In genomic region chr15:52422001-52422400, GRCh38 we compare ENCODE assay signal across 20 cellular contexts.
DNase-seq lines count a peak whose midpoint lies in the region; ATAC-seq, FAIRE-seq and TF ChIP-seq lines count a peak whose summit lies in the region.
"Had no signal": no experiment of that assay in that cellular context is flagged by ENCODE, and none has a peak within 500 bp of the region (broad histone marks: within the 10 kb centered on the region; RNA-seq: fewer than 3 reads in every experiment).

No MANE protein-coding gene starts in this region.

- H3K23ac ChIP-seq in IMR-90 (ENCODE audit: low read depth, low read length) (no peak overlapping the region), H1 (ENCODE audit: insufficient read length) (no peak overlapping the region)

- H2BK5ac ChIP-seq in IMR-90 (ENCODE audit: low read depth, low read length, poor library complexity, severe bottlenecking) (no peak overlapping the region), H1 (ENCODE audit: low read depth, low read length) (no peak overlapping the region)

- H2BK12ac ChIP-seq in H1 (ENCODE audit: low read depth, low read length) = no peak overlapping the region

- peaks cover 45% of the 10 kb centered on the region for H3K36me3 Mint-ChIP-seq in stimulated activated memory B cell treated with anti-CD40 and anti-IgM and Interleukin-4, amounts not matched to agents 10 μg/mL and 1 μg/mL and 100 μg/mL, for 72 hours

- TF ChIP-seq EP300 in H1 (IDR thresholded peaks at IDR 0.05; ENCODE audit: borderline replicate concordance in 1 of 2, low read depth in 2 of 2, low read length in 2 of 2) = no peak
- TF ChIP-seq EP300 in esophagus muscularis mucosa (IDR thresholded peaks at IDR 0.05) = no peak

- H2AK9ac ChIP-seq in IMR-90 (replicated peaks; ENCODE audit: low read depth, low read length, poor library complexity) = no peak overlapping the region

- H3K27me3 ChIP-seq in IMR-90 (ENCODE audit: control insufficient read depth, insufficient read depth, low read length) (no peaks in the 10 kb centered on the region), H1 (replicated peaks in 1 of 4; ENCODE audit: control insufficient read depth in 3 of 4, extremely low read depth in 1 of 4, insufficient read depth in 3 of 4, low read length in 3 of 4) (no peaks in the 10 kb centered on the region), esophagus muscularis mucosa (no peaks in the 10 kb centered on the region)

- H3K4me1 Mint-ChIP-seq in stimulated activated memory B cell treated with anti-CD40 and anti-IgM and Interleukin-4, amounts not matched to agents 10 μg/mL and 1 μg/mL and 100 μg/mL, for 72 hours = peaks cover 35% of the 10 kb centered on the region

- H3K27ac ChIP-seq in IMR-90 (ENCODE audit: insufficient read depth, low read length) (no peak overlapping the region), H1 (ENCODE audit: low read depth, low read length) (no peak overlapping the region), esophagus muscularis mucosa (replicated peaks in 1 of 4) (no peak overlapping the region)
- H3K27ac ChIP-seq: C4-2B, HL-60, RWPE1 had no signal

- H3K79me1 ChIP-seq in IMR-90 (ENCODE audit: low read depth in 1 of 2, low read length in 2 of 2) = no peaks in the 10 kb centered on the region
- H3K79me1 ChIP-seq in H1 (ENCODE audit: low read depth, low read length) = no peaks in the 10 kb centered on the region

- dilution Hi-C loops in IMR-90 (cut with HindIII; ENCODE audit: low sequenced_read_pairs, unreplicated experiment) = no loop called here

- no TSS peak for BruUV-seq in IMR-90 (replicated peaks; lab: Mats Ljungman, UMichigan)

- in situ Hi-C loops in IMR-90 (cut with MboI; ENCODE audit: low sequenced_read_pairs) = no loop called here

- H2AFZ ChIP-seq in IMR-90 (replicated peaks; ENCODE audit: low read length, poor library complexity) = no peak overlapping the region
- H2AFZ ChIP-seq in H1 (ENCODE audit: low read length) = no peak overlapping the region

- no peak overlapping the region for H3K4me3 Mint-ChIP-seq in stimulated activated memory B cell treated with anti-CD40 and anti-IgM and Interleukin-4, amounts not matched to agents 10 μg/mL and 1 μg/mL and 100 μg/mL, for 72 hours
- H3K4me3 Mint-ChIP-seq: B cell; CD8-positive, alpha-beta T cell had no signal

- no peak for TF ChIP-seq CTCF in IMR-90 (conservative IDR thresholded peaks at IDR 0.05; ENCODE audit: low read depth, low read length)
- TF ChIP-seq CTCF in H1 (IDR thresholded peaks at IDR 0.05; ENCODE audit: control extremely low read depth in 1 of 3, insufficient read depth in 1 of 3, low read depth in 1 of 3, low read length in 3 of 3) = no peak
- TF ChIP-seq CTCF in esophagus muscularis mucosa (IDR thresholded peaks at IDR 0.05) = no peak

- intact Hi-C loops in IMR-90 (cut with micrococcal nuclease) (no loop called here), esophagus muscularis mucosa (cut with DNase I) (no loop called here)

- H3K27me3 Mint-ChIP-seq in stimulated activated memory B cell treated with anti-CD40 and anti-IgM and Interleukin-4, amounts not matched to agents 10 μg/mL and 1 μg/mL and 100 μg/mL, for 72 hours = no peaks in the 10 kb centered on the region
- H3K27me3 Mint-ChIP-seq: B cell had no signal

- no peaks in the 10 kb centered on the region; the same call in 1 of the 2 replicates for H4K20me1 ChIP-seq in IMR-90 (ENCODE audit: insufficient read depth, low read length)
- H4K20me1 ChIP-seq in H1 (replicated peaks in 1 of 2; ENCODE audit: control insufficient read depth in 1 of 2, insufficient read depth in 2 of 2, low read length in 2 of 2) = peaks cover 0 to 2% of the 10 kb centered on the region in 2 experiments

- no peak overlapping the region for H2BK20ac ChIP-seq in IMR-90 (ENCODE audit: low read depth, low read length)
- no peak overlapping the region for H2BK20ac ChIP-seq in H1 (ENCODE audit: low read length)

- no peaks in the 10 kb centered on the region for H3K23me2 ChIP-seq in H1 (ENCODE audit: low read depth, low read length)

- H4K5ac ChIP-seq in IMR-90 (ENCODE audit: low read depth, low read length) (no peak overlapping the region), H1 (ENCODE audit: insufficient read length, low read depth, low read length) (no peak overlapping the region)

- H3K9ac ChIP-seq in IMR-90 (ENCODE audit: low read depth, low read length) (no peak overlapping the region), H1 (replicated peaks in 1 of 4; ENCODE audit: extremely low read depth in 1 of 4, low read depth in 3 of 4, low read length in 3 of 4) (no peak overlapping the region)

- H3K18ac ChIP-seq in IMR-90 (ENCODE audit: low read depth, low read length) (no peak overlapping the region), H1 (ENCODE audit: extremely low read depth, low read length) (no peak overlapping the region)

- peak overlapping the region; percentile 10 for H3K27ac Mint-ChIP-seq in stimulated activated memory B cell treated with anti-CD40 and anti-IgM and Interleukin-4, amounts not matched to agents 10 μg/mL and 1 μg/mL and 100 μg/mL, for 72 hours
- H3K27ac Mint-ChIP-seq: B cell; CD8-positive, alpha-beta T cell had no signal

- H3K36me3 ChIP-seq in IMR-90 (ENCODE audit: control insufficient read depth, insufficient read depth, low read length) = no peaks in the 10 kb centered on the region
- H3K36me3 ChIP-seq in H1 (ENCODE audit: control insufficient read depth in 2 of 4, insufficient read depth in 4 of 4, low read length in 3 of 4) = no peaks in the 10 kb centered on the region
- peaks cover 0 to 10% (median 0%) of the 10 kb centered on the region in 4 donors for H3K36me3 ChIP-seq in esophagus muscularis mucosa

- TF ChIP-seq POLR2A in IMR-90 (IDR thresholded peaks at IDR 0.05; ENCODE audit: low read depth, low read length) (no peak), H1 (IDR thresholded peaks at IDR 0.05; ENCODE audit: control extremely low read depth in 1 of 2, low read depth in 2 of 2, low read length in 2 of 2) (no peak), esophagus muscularis mucosa (IDR thresholded peaks at IDR 0.05; ENCODE audit: low read depth) (no peak)

- POLR2A ChIA-PET in IMR-90 (lab: Charles Lee; ENCODE audit: unreplicated experiment) = no interaction called here
- POLR2A ChIA-PET in H1 (lab: Charles Lee; ENCODE audit: partially characterized antibody) = no interaction called here

- H3K9me1 ChIP-seq in IMR-90 (ENCODE audit: insufficient read depth, low read length) = no peaks in the 10 kb centered on the region

- H3K14ac ChIP-seq in IMR-90 (replicated peaks; ENCODE audit: low read depth, low read length) (no peak overlapping the region), H1 (ENCODE audit: insufficient read length) (no peak overlapping the region)

- H3K4ac ChIP-seq in IMR-90 (ENCODE audit: low read depth, low read length) = no peak overlapping the region
- no peak overlapping the region for H3K4ac ChIP-seq in H1 (replicated peaks; ENCODE audit: insufficient read length, low read depth, low read length)

- FAIRE-seq in H1 (lab: Jason Lieb, UNC) = no peak
- FAIRE-seq: H54 had no signal

- H3K9me3 Mint-ChIP-seq in stimulated activated memory B cell treated with anti-CD40 and anti-IgM and Interleukin-4, amounts not matched to agents 10 μg/mL and 1 μg/mL and 100 μg/mL, for 72 hours = no peaks in the 10 kb centered on the region
- H3K9me3 Mint-ChIP-seq: CD8-positive, alpha-beta T cell had no signal

- H2AK5ac ChIP-seq in IMR-90 (ENCODE audit: low read depth, low read length) (no peak overlapping the region), H1 (ENCODE audit: low read depth, low read length) (no peak overlapping the region)

- H2BK15ac ChIP-seq in IMR-90 (ENCODE audit: low read depth, low read length) (no peak overlapping the region), H1 (ENCODE audit: low read length) (no peak overlapping the region)

- H3K9me3 ChIP-seq in IMR-90 (ENCODE audit: control insufficient read depth, insufficient read depth, low read length) = no peaks in the 10 kb centered on the region
- H3K9me3 ChIP-seq in H1 (ENCODE audit: insufficient read depth in 2 of 2, low read depth in 1 of 2, low read length in 1 of 2) = no peaks in the 10 kb centered on the region
- H3K9me3 ChIP-seq in esophagus muscularis mucosa = no peaks in the 10 kb centered on the region
- H3K9me3 ChIP-seq: Caco-2 had no signal

- no peak overlapping the region for H3K56ac ChIP-seq in IMR-90 (ENCODE audit: extremely low read depth, insufficient read depth, low read length)
- H3K56ac ChIP-seq in H1 (replicated peaks; ENCODE audit: insufficient read length, low read depth, low read length) = peak overlapping the region; percentile 73

- H3K4me3 ChIP-seq in IMR-90 (ENCODE audit: insufficient read depth, low read depth, low read length) (no peak overlapping the region), H1 (ENCODE audit: extremely low read depth in 1 of 4, insufficient read depth in 2 of 4, low read depth in 3 of 4, low read length in 4 of 4) (no peak overlapping the region), esophagus muscularis mucosa (no peak overlapping the region)

- H4K8ac ChIP-seq in IMR-90 (ENCODE audit: low read depth in 2 of 2, low read length in 2 of 2) = no peak overlapping the region
- H4K8ac ChIP-seq in H1 (ENCODE audit: extremely low read depth, insufficient read depth, low read length) = no peak overlapping the region

- DNase-seq in IMR-90 (peak; percentile 22), H1 (ENCODE audit: low read depth in 1 of 2, low spot score in 2 of 2) (no peak), myocyte (ENCODE audit: low read depth) (peak; percentile 37), esophagus muscularis mucosa (ENCODE audit: extremely low spot score) (no peak), NCI-H128 (lab: John Stamatoyannopoulos, UW; ENCODE audit: unreplicated experiment) (no peak), A172 (ENCODE audit: low spot score) (no peak)
- DNase-seq: Caco-2; CD8-positive, alpha-beta T cell; NCI-H1092; NCI-H1436; NCI-H187; NCI-H2227 treated with DMSO at 0.1 percent for 48 hours; NCI-H526 treated with DMSO at 0.1 percent for 48 hours; SHP77 had no signal

- H3K79me2 ChIP-seq in H1 (ENCODE audit: control insufficient read depth in 1 of 2, insufficient read depth in 2 of 2, low read length in 2 of 2) = no peaks in the 10 kb centered on the region

- H4K91ac ChIP-seq in IMR-90 (ENCODE audit: insufficient read depth, low read depth, low read length) (no peak overlapping the region), H1 (replicated peaks; ENCODE audit: insufficient read length, low read length) (no peak overlapping the region)

- CTCF ChIA-PET in IMR-90 (lab: Yijun Ruan, JAX) (no interaction called here), H1 (lab: Charles Lee; ENCODE audit: partially characterized antibody) (interaction anchor here (0.9 kb wide), 1 partner anchor 12 kb away, joined by 4 read pairs; no protein-coding TSS in a partner anchor)

- H3K4me2 ChIP-seq in IMR-90 (ENCODE audit: low read depth, low read length) (no peak overlapping the region), H1 (ENCODE audit: insufficient read depth in 1 of 2, low read depth in 2 of 2, low read length in 2 of 2) (no peak overlapping the region)

- H3K4me1 ChIP-seq in IMR-90 (ENCODE audit: control insufficient read depth, insufficient read depth, low read length) (no peaks in the 10 kb centered on the region), H1 (replicated peaks in 1 of 4; ENCODE audit: control insufficient read depth in 3 of 4, insufficient read depth in 4 of 4, low read length in 3 of 4) (no peaks in the 10 kb centered on the region), esophagus muscularis mucosa (no peaks in the 10 kb centered on the region)
- H3K4me1 ChIP-seq: Caco-2 had no signal

- H2BK120ac ChIP-seq in IMR-90 (ENCODE audit: low read depth, low read length) (no peak overlapping the region), H1 (replicated peaks; ENCODE audit: low read depth, low read length) (no peak overlapping the region)

- ATAC-seq in IMR-90 (ENCODE audit: low read depth) = no peak
- ATAC-seq in stimulated activated memory B cell treated with anti-CD40 and anti-IgM and Interleukin-4, amounts not matched to agents 10 μg/mL and 1 μg/mL and 100 μg/mL, for 72 hours = no peak
- ATAC-seq: CD8-positive, alpha-beta T cell had no signal

- TF ChIP-seq RAD21 in IMR-90 (IDR thresholded peaks at IDR 0.05; ENCODE audit: low read length) (no peak), H1 (IDR thresholded peaks at IDR 0.05 in 1 of 2, conservative IDR thresholded peaks at IDR 0.05 in 1 of 2; ENCODE audit: low read depth in 2 of 2, low read length in 2 of 2) (no peak)

Comparison
In these comparisons a context has a peak if more than half of its experiments do, and no peak if none do; other contexts are left out.
1. DNase-seq: peak in IMR-90 (single experiment) and myocyte (single experiment); none in H1 (0 of 2), esophagus muscularis mucosa (single experiment), NCI-H128 (single experiment) and A172 (single experiment).